In the genomic region with DNA sequence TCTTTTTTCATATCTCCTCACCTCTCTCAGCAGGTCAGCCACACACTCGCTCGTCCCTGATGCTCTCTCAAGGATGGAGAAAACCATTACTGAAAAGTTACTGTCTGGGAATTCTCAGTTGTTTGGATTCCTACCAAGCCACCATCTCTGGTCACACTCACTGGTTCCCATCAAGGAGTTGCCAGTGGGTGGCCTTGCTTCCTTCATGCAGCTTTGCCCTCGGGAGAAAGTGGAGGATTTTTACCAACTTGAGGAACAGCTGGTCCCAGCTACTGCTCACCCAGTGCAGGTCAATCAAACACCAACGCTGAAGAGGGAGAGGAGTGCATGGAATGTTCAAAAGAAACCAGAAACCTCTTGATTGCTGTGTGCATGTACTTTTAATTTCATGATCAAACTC, we compare ENCODE assay signal across 26 cellular contexts. TPM values are rescaled to one million over a fixed set of nuclear protein-coding genes. Genes with fewer than 3 reads are reported as not detected.
"Had no signal": no experiment of that assay in that cellular context is flagged by ENCODE, and none has a peak within 500 bp of the region (broad histone marks: within the 10 kb centered on the region; RNA-seq: fewer than 3 reads in every experiment).

No MANE protein-coding gene starts in this region.

- DNase-seq: activated CD4-positive, alpha-beta T cell treated with anti-CD3 and anti-CD28 coated beads for 48 hours; activated CD4-positive, alpha-beta T cell treated with anti-CD3 and anti-CD28 coated beads, Interleukin-2, amount 50 U/mL, for 4 hours; activated CD4-positive, CD25-positive, alpha-beta regulatory T cell treated with anti-CD3 and anti-CD28 coated beads, Interleukin-2, amount 50 U/mL, for 72 hours; activated CD8-positive, alpha-beta memory T cell treated with anti-CD3 and anti-CD28 coated beads, Interleukin-2, amount 50 U/mL, for 48 hours; activated CD8-positive, alpha-beta T cell treated with anti-CD3 and anti-CD28 coated beads, Interleukin-2, amount 10 ng/mL, durations not matched to agents 7 days and 5 days; activated naive CD4-positive, alpha-beta T cell treated with anti-CD3 and anti-CD28 coated beads, Interleukin-2, amount 50 U/mL, for 16 hours; activated naive CD8-positive, alpha-beta T cell treated with anti-CD3 and anti-CD28 coated beads, Interleukin-2, amount 10 ng/mL, durations not matched to agents 7 days and 5 days; activated T-cell treated with anti-CD3 and anti-CD28 coated beads, Interleukin-2, amount 50 U/mL, for 1 hour; aorta; body of pancreas; MM.1S; NCI-H1105 treated with DMSO at 0.1 percent for 48 hours; NCI-H1436 treated with DMSO at 0.1 percent for 48 hours; NCI-H187 treated with DMSO at 0.1 percent for 48 hours; NCI-H2081 treated with DMSO at 0.1 percent for 48 hours; NCI-H2227 treated with DMSO at 0.1 percent for 48 hours; NCI-H526 treated with DMSO at 0.1 percent for 48 hours; NCI-H82; OCI-M1; SHP77 had no signal

- H3K27ac ChIP-seq: body of pancreas had no signal

- H3K4me3 ChIP-seq: body of pancreas had no signal

- ATAC-seq: activated CD8-positive, alpha-beta T cell treated with anti-CD3 and anti-CD28 coated beads, Interleukin-2, amount 10 ng/mL, durations not matched to agents 7 days and 5 days; body of pancreas; Panc1; WTC11 had no signal

- H3K4me3 Mint-ChIP-seq: activated CD8-positive, alpha-beta T cell treated with anti-CD3 and anti-CD28 coated beads, Interleukin-2, amount 10 ng/mL, durations not matched to agents 7 days and 5 days; activated naive CD8-positive, alpha-beta T cell treated with anti-CD3 and anti-CD28 coated beads, Interleukin-2, amount 10 ng/mL, durations not matched to agents 7 days and 5 days; T-helper 1 cell treated with Interleukin-12 subunit alpha and Interleukin-12 subunit beta and Interleukin-4 antibody, amounts not matched to agents 30 μg/mL and 1 μg/mL, for 36 hours; WTC11 had no signal

- H3K4me1 ChIP-seq: body of pancreas had no signal

- H3K27ac Mint-ChIP-seq: activated CD8-positive, alpha-beta T cell treated with anti-CD3 and anti-CD28 coated beads, Interleukin-2, amount 10 ng/mL, durations not matched to agents 7 days and 5 days; activated naive CD8-positive, alpha-beta T cell treated with anti-CD3 and anti-CD28 coated beads, Interleukin-2, amount 10 ng/mL, durations not matched to agents 7 days and 5 days; T-helper 1 cell treated with Interleukin-12 subunit alpha and Interleukin-12 subunit beta and Interleukin-4 antibody, amounts not matched to agents 30 μg/mL and 1 μg/mL, for 36 hours; WTC11 had no signal

- H3K9me3 Mint-ChIP-seq: activated naive CD8-positive, alpha-beta T cell treated with anti-CD3 and anti-CD28 coated beads, Interleukin-2, amount 10 ng/mL, durations not matched to agents 7 days and 5 days; T-helper 1 cell treated with Interleukin-12 subunit alpha and Interleukin-12 subunit beta and Interleukin-4 antibody, amounts not matched to agents 30 μg/mL and 1 μg/mL, for 36 hours; WTC11 had no signal

- FAIRE-seq: bronchial epithelial cell had no signal

- H3K27me3 ChIP-seq: body of pancreas had no signal

- H3K36me3 Mint-ChIP-seq: activated naive CD8-positive, alpha-beta T cell treated with anti-CD3 and anti-CD28 coated beads, Interleukin-2, amount 10 ng/mL, durations not matched to agents 7 days and 5 days; WTC11 had no signal

- H3K9me3 ChIP-seq: body of pancreas had no signal

RNA-seq across cellular contexts. Expression of a gene that starts 25.3 kb away (rescaled TPM):
- total RNA-seq: bronchial epithelial cell, NCI-H460, SK-MEL-5, WTC11 had no signal
